In genomic region chr15:70398694-70399093, GRCh38 we compare ENCODE assay signal across 26 cellular contexts.
"Had no signal": no experiment of that assay in that cellular context is flagged by ENCODE, and none has a peak within 500 bp of the region (broad histone marks: within the 10 kb centered on the region; RNA-seq: fewer than 3 reads in every experiment).

No MANE protein-coding gene starts in this region.

- DNase-seq: dorsolateral prefrontal cortex; effector CD4-positive, alpha-beta T cell; foreskin fibroblast; gastrocnemius medialis; head of caudate nucleus; naive B cell; stimulated activated CD4-positive, alpha-beta T cell treated with anti-CD3 and anti-CD28 coated beads, Interleukin-12 subunit alpha, Interleukin-12 subunit beta, amount 100 ng/mL, for 4 hours; stimulated activated CD4-positive, alpha-beta T cell treated with anti-CD3 and anti-CD28 coated beads, Interleukin-2, amount 100 ng/mL, for 24 hours; stimulated activated CD4-positive, alpha-beta T cell treated with anti-CD3 and anti-CD28 coated beads, Interleukin-4, amount 100 ng/mL, for 24 hours; stimulated activated naive CD4-positive, alpha-beta T cell treated with Interleukin-2 at 50 U/mL for 16 hours; stomach; thyroid gland; trophoblast cell had no signal

- H3K27ac Mint-ChIP-seq: memory B cell; mesothelial cell of epicardium; natural killer cell treated with Interleukin-12 subunit alpha and Interleukin-12 subunit beta and Interleukin-15 and Interleukin-18, amount 100 ng/mL, for 72 hours; progenitor cell of endocrine pancreas; stimulated activated effector memory CD8-positive, alpha-beta T cell treated with anti-CD3 and anti-CD28 coated beads, Interleukin-12 subunit alpha, Interleukin-12 subunit beta, amount 100 ng/mL, for 72 hours had no signal

- H3K27me3 ChIP-seq: gastrocnemius medialis, stomach, thyroid gland, vagina had no signal

- H3K4me2 ChIP-seq: smooth muscle cell had no signal

- H2AFZ ChIP-seq: parathyroid adenoma had no signal

- H3K79me2 ChIP-seq: parathyroid adenoma had no signal

- H3K9me3 Mint-ChIP-seq: memory B cell; mesothelial cell of epicardium; naive B cell; natural killer cell treated with Interleukin-12 subunit alpha and Interleukin-12 subunit beta and Interleukin-15 and Interleukin-18, amount 100 ng/mL, for 72 hours; neural crest cell; stimulated activated effector memory CD8-positive, alpha-beta T cell treated with anti-CD3 and anti-CD28 coated beads, Interleukin-12 subunit alpha, Interleukin-12 subunit beta, amount 100 ng/mL, for 72 hours had no signal

- H3K9ac ChIP-seq: parathyroid adenoma had no signal

- H3K4me3 Mint-ChIP-seq: memory B cell; mesothelial cell of epicardium; natural killer cell treated with Interleukin-12 subunit alpha and Interleukin-12 subunit beta and Interleukin-15 and Interleukin-18, amount 100 ng/mL, for 72 hours; neural crest cell; stimulated activated effector memory CD8-positive, alpha-beta T cell treated with anti-CD3 and anti-CD28 coated beads, Interleukin-12 subunit alpha, Interleukin-12 subunit beta, amount 100 ng/mL, for 72 hours had no signal

- H3K27me3 Mint-ChIP-seq: memory B cell had no signal

- H3K9me3 ChIP-seq: gastrocnemius medialis, mucosa of descending colon, neutrophil, stomach, thyroid gland, vagina had no signal

- ATAC-seq: gastrocnemius medialis; natural killer cell treated with Interleukin-12 subunit alpha and Interleukin-12 subunit beta and Interleukin-15 and Interleukin-18, amount 100 ng/mL, for 72 hours; sciatic nerve; stimulated activated effector memory CD8-positive, alpha-beta T cell treated with anti-CD3 and anti-CD28 coated beads, Interleukin-12 subunit alpha, Interleukin-12 subunit beta, amount 100 ng/mL, for 72 hours had no signal

- H3K36me3 ChIP-seq: gastrocnemius medialis, neutrophil, stomach, thyroid gland, vagina had no signal

- H3K36me3 Mint-ChIP-seq: memory B cell; mesothelial cell of epicardium; naive B cell; natural killer cell treated with Interleukin-12 subunit alpha and Interleukin-12 subunit beta and Interleukin-15 and Interleukin-18, amount 100 ng/mL, for 72 hours; stimulated activated effector memory CD8-positive, alpha-beta T cell treated with anti-CD3 and anti-CD28 coated beads, Interleukin-12 subunit alpha, Interleukin-12 subunit beta, amount 100 ng/mL, for 72 hours had no signal

- H3K27ac ChIP-seq: dorsolateral prefrontal cortex, gastrocnemius medialis, neutrophil, parathyroid adenoma, stomach, thyroid gland, vagina had no signal

- H3K4me1 Mint-ChIP-seq: stimulated activated effector memory CD8-positive, alpha-beta T cell treated with anti-CD3 and anti-CD28 coated beads, Interleukin-12 subunit alpha, Interleukin-12 subunit beta, amount 100 ng/mL, for 72 hours had no signal

- H3K4me3 ChIP-seq: dorsolateral prefrontal cortex, gastrocnemius medialis, lung, mucosa of descending colon, smooth muscle cell, stomach, thyroid gland, vagina had no signal
